In genomic region chr18:27959101-27959500, GRCh38 we compare ENCODE assay signal across 21 cellular contexts.
"Had no signal": no experiment of that assay in that cellular context is flagged by ENCODE, and none has a peak within 500 bp of the region (broad histone marks: within the 10 kb centered on the region; RNA-seq: fewer than 3 reads in every experiment).

No MANE protein-coding gene starts in this region.

- H3K27ac ChIP-seq: ascending aorta, body of pancreas, breast epithelium, Peyer's patch, SJSA1 had no signal

- ATAC-seq: activated CD8-positive, alpha-beta T cell treated with anti-CD3 and anti-CD28 coated beads for 36 hours; body of pancreas had no signal

- H3K9me2 ChIP-seq: SK-N-SH had no signal

- H3K36me3 ChIP-seq: ascending aorta, breast epithelium, Peyer's patch had no signal

- H3K9ac ChIP-seq: SK-N-SH had no signal

- H3K27me3 ChIP-seq: ascending aorta, body of pancreas, breast epithelium, Peyer's patch, SJSA1 had no signal

- H3K4me1 ChIP-seq: ascending aorta, body of pancreas, breast epithelium, Peyer's patch, SJSA1 had no signal

- H3K4me3 ChIP-seq: ascending aorta, body of pancreas, breast epithelium, Peyer's patch, SJSA1 had no signal

- DNase-seq: activated CD4-positive, alpha-beta T cell treated with anti-CD3 and anti-CD28 coated beads, Interleukin-2, amount 10 ng/mL, durations not matched to agents 24 days and 14 days; activated CD4-positive, alpha-beta T cell treated with anti-CD3 and anti-CD28 coated beads, Interleukin-2, amount 50 U/mL, for 4 hours; activated CD8-positive, alpha-beta T cell treated with anti-CD3 and anti-CD28 coated beads for 36 hours; activated gamma-delta T cell treated with Interleukin-2 at 50 U/mL for 16 hours; activated naive CD4-positive, alpha-beta T cell treated with anti-CD3 and anti-CD28 coated beads, Interleukin-2, amount 10 ng/mL, durations not matched to agents 7 days and 5 days; activated T-cell treated with anti-CD3 and anti-CD28 coated beads, Interleukin-2, amount 50 U/mL, for 24 hours; amygdala; body of pancreas; NCI-H1105; NCI-H1417 treated with DMSO at 0.1 percent for 48 hours; NCI-H187 treated with DMSO at 0.1 percent for 48 hours; NCI-H2081; NCI-H345; NCI-H524 treated with DMSO at 0.1 percent for 48 hours; Peyer's patch; RPMI8226; SHP77 treated with DMSO at 0.1 percent for 48 hours; SK-N-SH had no signal

- H3K4me2 ChIP-seq: SK-N-SH had no signal

- H3K9me3 ChIP-seq: ascending aorta, body of pancreas, breast epithelium, Peyer's patch, SJSA1, SK-N-SH had no signal
